ENCODE assay signal across 8 cellular contexts in the genomic region with DNA sequence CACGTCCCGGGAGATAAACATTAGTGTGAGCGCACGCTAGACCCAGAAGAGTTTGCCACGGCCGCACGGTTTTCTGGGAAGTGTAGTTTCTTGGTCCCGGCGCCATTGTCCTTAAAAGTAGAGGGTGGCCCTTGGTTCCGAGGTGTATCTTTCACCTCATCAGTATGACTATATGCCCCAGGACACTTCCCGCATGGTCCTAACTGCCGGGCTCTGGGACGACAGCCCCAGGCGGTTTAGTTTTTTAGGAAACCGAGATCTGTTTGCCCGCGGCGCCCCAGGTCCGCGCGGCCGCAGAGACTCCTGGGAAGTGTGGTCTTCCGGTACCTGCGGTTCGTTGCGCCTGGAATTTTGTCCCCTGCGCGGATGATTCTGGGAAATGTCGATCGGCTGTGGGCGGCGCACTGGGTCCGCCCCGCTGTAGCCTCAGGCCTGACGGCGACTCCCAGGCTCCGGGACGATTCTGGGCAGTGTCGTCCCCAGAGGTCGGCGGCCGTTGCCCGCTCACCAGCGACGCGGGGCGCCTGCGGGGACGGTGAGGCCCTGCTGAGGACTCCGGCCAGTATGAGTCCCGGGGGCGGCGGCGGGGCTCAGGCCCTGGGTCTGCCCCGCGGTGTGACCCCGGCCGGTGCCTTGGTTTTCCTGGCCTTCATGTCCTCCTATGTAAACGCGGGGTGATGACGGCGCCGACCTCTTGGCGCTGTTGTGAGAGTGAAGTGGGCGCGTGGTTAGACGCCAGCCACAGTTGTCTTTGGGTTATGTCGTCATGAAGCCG. TPM values are rescaled to one million over a fixed set of nuclear protein-coding genes. Genes with fewer than 3 reads are reported as not detected.
A peak's percentile ranks its signal among the peaks of the same experiment; 100 is the strongest.
DNase-seq lines count a peak whose midpoint lies in the region; TF ChIP-seq lines count a peak whose summit lies in the region.

Gene ZNF181, plus strand, starts transcription at position 418 of the 775 bp plus-strand sequence. CDS start 795 bp downstream, outside the sequence.

- no peak for TF ChIP-seq POLR2A in testis (IDR thresholded peaks at IDR 0.05)

- peaks cover 19% of the 10 kb centered on the region for H3K4me1 Mint-ChIP-seq in activated naive CD4-positive, alpha-beta T cell treated with anti-CD3 and anti-CD28 coated beads, Interleukin-2, amount 50 U/mL, for 24 hours

- H3K27me3 Mint-ChIP-seq in activated naive CD4-positive, alpha-beta T cell treated with anti-CD3 and anti-CD28 coated beads, Interleukin-2, amount 50 U/mL, for 24 hours = no peaks in the 10 kb centered on the region

- peak within 1 kb of the TSS; percentile 97 for H2AFZ ChIP-seq in osteoblast (ENCODE audit: low read length)

- peaks cover 7% of the 10 kb centered on the region for H3K79me2 ChIP-seq in osteoblast (ENCODE audit: insufficient read depth, low read length)

- peak within 1 kb of the TSS; percentile 99 for H3K27ac Mint-ChIP-seq in activated naive CD4-positive, alpha-beta T cell treated with anti-CD3 and anti-CD28 coated beads, Interleukin-2, amount 50 U/mL, for 24 hours

- H3K4me3 ChIP-seq in HFF-Myc (replicated peaks; ENCODE audit: low read depth, low read length) = peak within 1 kb of the TSS; percentile 53
- peak within 1 kb of the TSS; percentile 93 for H3K4me3 ChIP-seq in osteoblast (ENCODE audit: insufficient read depth, low read length)
- peak within 1 kb of the TSS; percentile 86 to 88 for H3K4me3 ChIP-seq in testis

- H3K9me3 ChIP-seq in osteoblast (ENCODE audit: low read depth, low read length) (peaks cover 3% of the 10 kb centered on the region), testis (no peaks in the 10 kb centered on the region)

- DNase-seq in GM04503 (ENCODE audit: low read depth) = peak; percentile 63
- peak; percentile 72 for DNase-seq in HFF-Myc (ENCODE audit: extremely low read depth, low read depth)
- peak; percentile 94 for DNase-seq in MV-4-11 (lab: John Stamatoyannopoulos, UW)
- DNase-seq in SK-N-DZ (ENCODE audit: low spot score) = peak; percentile 89
- peak; percentile 85 for DNase-seq in glomerular visceral epithelial cell (ENCODE audit: extremely low spot score)
- DNase-seq in osteoblast (ENCODE audit: insufficient read length, low spot score, missing footprints) = peak; percentile 97
- DNase-seq in testis = peak; percentile 95

- intact Hi-C loops in testis (cut with DNase I; ENCODE audit: low total_unique reads) = loop anchor here (5.0 kb wide), 1 partner anchor 57 kb away; the partner anchor contains the start of genes SCGB2B2 and ZNF302

- H3K36me3 Mint-ChIP-seq in activated naive CD4-positive, alpha-beta T cell treated with anti-CD3 and anti-CD28 coated beads, Interleukin-2, amount 50 U/mL, for 24 hours = peaks cover 29% of the 10 kb centered on the region

- H3K9me3 Mint-ChIP-seq in activated naive CD4-positive, alpha-beta T cell treated with anti-CD3 and anti-CD28 coated beads, Interleukin-2, amount 50 U/mL, for 24 hours = peaks cover 18% of the 10 kb centered on the region

- H3K4me1 ChIP-seq in osteoblast (ENCODE audit: insufficient read depth, low read length) (peaks cover 13% of the 10 kb centered on the region), testis (peaks cover 6% of the 10 kb centered on the region)

- H3K36me3 ChIP-seq in osteoblast (ENCODE audit: insufficient read depth, low read length) (peaks cover 24% of the 10 kb centered on the region), testis (ENCODE audit: low read depth, missing control alignments) (no peaks in the 10 kb centered on the region)

- H3K27ac ChIP-seq in osteoblast (ENCODE audit: low read depth, low read length) = peak within 1 kb of the TSS; percentile 96
- peak within 1 kb of the TSS; percentile 93 to 97 for H3K27ac ChIP-seq in testis

- H3K4me2 ChIP-seq in osteoblast (ENCODE audit: insufficient read depth, low read length) = peak within 1 kb of the TSS; percentile 97

- H4K20me1 ChIP-seq in osteoblast (ENCODE audit: insufficient read depth, low read length) = no peaks in the 10 kb centered on the region

- H3K4me3 Mint-ChIP-seq in activated naive CD4-positive, alpha-beta T cell treated with anti-CD3 and anti-CD28 coated beads, Interleukin-2, amount 50 U/mL, for 24 hours = peak within 1 kb of the TSS; percentile 97

- no peaks in the 10 kb centered on the region for H3K27me3 ChIP-seq in osteoblast (ENCODE audit: insufficient read depth, low read length)
- no peaks in the 10 kb centered on the region for H3K27me3 ChIP-seq in testis

- 0 to 1% methylated on average over 13 to 59 of the region's 69 CpGs for WGBS in testis, 2 donors

- TF ChIP-seq CTCF in HFF-Myc (IDR thresholded peaks at IDR 0.05; ENCODE audit: low read depth, low read length, missing control alignments) (no peak), osteoblast (IDR thresholded peaks at IDR 0.05; ENCODE audit: extremely low read depth, low read depth, low read length) (no peak), testis (IDR thresholded peaks at IDR 0.05) (no peak)

RNA-seq across cellular contexts. Expression of gene ZNF181, which starts in this region (rescaled TPM):
- polyA plus RNA-seq in SK-N-DZ (2014; cell fraction: cytosol; rRNA removed) = 16.4 and 24.3 TPM in 2 replicates
- polyA plus RNA-seq in SK-N-DZ (2014; cell fraction: nucleus; rRNA removed) = 29.5 and 31.2 TPM in 2 replicates
- total RNA-seq in osteoblast (19.7 and 23.2 TPM in 2 replicates), testis (10 to 100 TPM; 16.1 to 18.5 TPM)
- 10.7 TPM for polyA plus RNA-seq in testis (ENCODE audit: insufficient read depth, low read depth, low replicate concordance)

Comparison
In these comparisons a context has a peak if more than half of its experiments do, and no peak if none do; other contexts are left out.
1. Peak in every context shown above with its lines: DNase-seq, H3K4me3 ChIP-seq and H3K27ac ChIP-seq.